In the genomic region with DNA sequence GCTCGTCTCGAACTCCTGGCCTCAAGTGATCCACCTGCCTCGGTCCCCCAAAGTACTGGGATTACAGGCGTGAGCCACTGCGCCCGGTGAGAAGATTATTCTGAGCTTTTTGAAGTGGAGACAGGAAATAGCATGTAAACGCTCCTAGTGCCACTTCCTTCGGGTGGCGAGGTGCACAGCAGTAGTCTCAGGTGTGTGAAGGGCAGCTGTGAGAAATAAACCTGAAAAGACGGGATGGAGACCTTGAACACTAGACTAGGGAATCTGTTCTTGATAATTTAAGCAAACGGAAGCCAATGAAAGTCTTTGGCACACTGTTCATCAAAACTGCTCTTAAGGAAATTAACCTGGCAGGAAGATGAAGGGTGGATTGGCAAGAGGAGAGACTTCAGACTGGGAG, we compare ENCODE assay signal across 8 cellular contexts. TPM values are rescaled to one million over a fixed set of nuclear protein-coding genes. Genes with fewer than 3 reads are reported as not detected.
A peak's percentile ranks its signal among the peaks of the same experiment; 100 is the strongest.
DNase-seq lines count a peak whose midpoint lies in the region; ATAC-seq, FAIRE-seq and TF ChIP-seq lines count a peak whose summit lies in the region.

No MANE protein-coding gene starts in this region.

- peak overlapping the region; percentile 37 for H3K4me2 ChIP-seq in SU-DHL-6 (ENCODE audit: low read depth, low read length, poor library complexity, severe bottlenecking)
- H3K4me2 ChIP-seq in endothelial cell of umbilical vein (ENCODE audit: insufficient read depth, low read length) = peak overlapping the region; percentile 40

- no TSS peak for BruUV-seq in endothelial cell of umbilical vein (replicated peaks; lab: Mats Ljungman, UMichigan)

- H3K27me3 ChIP-seq in SU-DHL-6 (ENCODE audit: low read length) = no peaks in the 10 kb centered on the region
- H3K27me3 ChIP-seq in endothelial cell of umbilical vein (ENCODE audit: control insufficient read depth in 2 of 2, insufficient read depth in 2 of 2, low read length in 2 of 2) = peaks cover 10 to 22% of the 10 kb centered on the region in 2 experiments

- intact Hi-C loops in endothelial cell of umbilical vein (cut with micrococcal nuclease) = no loop called here

- no peak overlapping the region for H3K27ac Mint-ChIP-seq in progenitor cell of endocrine pancreas

- peaks cover 10% of the 10 kb centered on the region for H3K27me3 Mint-ChIP-seq in progenitor cell of endocrine pancreas

- FAIRE-seq in endothelial cell of umbilical vein (lab: Jason Lieb, UNC) = no peak

- H3K4me1 Mint-ChIP-seq in progenitor cell of endocrine pancreas (ENCODE audit: low read depth) = peaks cover 36% of the 10 kb centered on the region

- no peak overlapping the region for H3K27ac ChIP-seq in SU-DHL-6 (ENCODE audit: low read depth, low read length)
- no peak overlapping the region for H3K27ac ChIP-seq in endothelial cell of umbilical vein (ENCODE audit: insufficient read depth, low read depth, low read length)

- DNase-seq in endothelial cell of umbilical vein (ENCODE audit: low read depth, low spot score) (no peak), progenitor cell of endocrine pancreas (ENCODE audit: low spot score, unreplicated experiment) (no peak), T1000 (lab: John Stamatoyannopoulos, UW) (no peak), NCI-H1417 (lab: John Stamatoyannopoulos, UW) (no peak), KG1 (lab: John Stamatoyannopoulos, UW) (no peak)

- no peaks in the 10 kb centered on the region for H3F3A ChIP-seq in SU-DHL-6 (ENCODE audit: insufficient read depth)

- no peaks in the 10 kb centered on the region for H3K79me2 ChIP-seq in SU-DHL-6 (ENCODE audit: insufficient read depth, low read length)
- H3K79me2 ChIP-seq in endothelial cell of umbilical vein (ENCODE audit: control insufficient read depth, insufficient read depth, low read length) = no peaks in the 10 kb centered on the region

- peaks cover 2% of the 10 kb centered on the region for H3K36me3 Mint-ChIP-seq in progenitor cell of endocrine pancreas (ENCODE audit: insufficient read depth)

- peaks cover 3% of the 10 kb centered on the region for H3K9me3 Mint-ChIP-seq in progenitor cell of endocrine pancreas (ENCODE audit: low read depth)

- H3K4me3 Mint-ChIP-seq in progenitor cell of endocrine pancreas (ENCODE audit: low read depth) = peak overlapping the region; percentile 66

- dilution Hi-C loops in endothelial cell of umbilical vein (cut with MboI; ENCODE audit: extremely low pct_ligation_motif_present, low sequenced_read_pairs) = no loop called here

- no peak for TF ChIP-seq POLR2A in endothelial cell of umbilical vein (IDR thresholded peaks at IDR 0.05; ENCODE audit: low read depth, low read length)

- peaks cover 11% of the 10 kb centered on the region for H3K4me1 ChIP-seq in endothelial cell of umbilical vein (ENCODE audit: control insufficient read depth, extremely low read depth, insufficient read depth, low read length)

- ATAC-seq in GM21723 (IDR thresholded peaks at IDR 0.05; ENCODE audit: unreplicated experiment) (peak; percentile 31), HG03457 (IDR thresholded peaks at IDR 0.05; ENCODE audit: unreplicated experiment) (no peak)

- H4K20me1 ChIP-seq in SU-DHL-6 (ENCODE audit: low read depth, low read length) = no peaks in the 10 kb centered on the region
- no peaks in the 10 kb centered on the region for H4K20me1 ChIP-seq in endothelial cell of umbilical vein (replicated peaks; ENCODE audit: control insufficient read depth, extremely low read depth, insufficient read depth, low read length)

- no peaks in the 10 kb centered on the region for H3K9me2 ChIP-seq in SU-DHL-6 (replicated peaks; ENCODE audit: insufficient read depth, low read length)

- H3K36me3 ChIP-seq in SU-DHL-6 (ENCODE audit: low read length) = no peaks in the 10 kb centered on the region
- H3K36me3 ChIP-seq in endothelial cell of umbilical vein (ENCODE audit: control insufficient read depth in 2 of 2, extremely low read depth in 1 of 2, insufficient read depth in 2 of 2, low read length in 2 of 2) = no peaks in the 10 kb centered on the region

- H3K4me3 ChIP-seq in SU-DHL-6 (ENCODE audit: insufficient read depth, low read length, poor library complexity, severe bottlenecking) = peak overlapping the region; percentile 19
- H3K4me3 ChIP-seq in endothelial cell of umbilical vein (replicated peaks in 1 of 3; ENCODE audit: insufficient read depth in 1 of 3, low read depth in 1 of 3, low read length in 3 of 3) = peak overlapping the region in 2 of 3 experiments; percentile 52 to 92

- H3K9me3 ChIP-seq in SU-DHL-6 (ENCODE audit: insufficient read depth, low read length) (peaks cover 4% of the 10 kb centered on the region; the same call in 1 of the 2 replicates), endothelial cell of umbilical vein (replicated peaks; ENCODE audit: control insufficient read depth, insufficient read depth, low read length) (no peaks in the 10 kb centered on the region)

- H3K9me1 ChIP-seq in endothelial cell of umbilical vein (replicated peaks; ENCODE audit: control insufficient read depth, extremely low read depth, insufficient read depth, low read length) = no peaks in the 10 kb centered on the region

- H2AFZ ChIP-seq in SU-DHL-6 (ENCODE audit: low read depth, low read length, severe bottlenecking) (peak overlapping the region; percentile 67), endothelial cell of umbilical vein (ENCODE audit: low read depth, low read length) (peak overlapping the region; percentile 75)

- TF ChIP-seq CTCF in SU-DHL-6 (IDR thresholded peaks at IDR 0.05; ENCODE audit: insufficient read depth, low read length, poor library complexity, severe bottlenecking) = no peak
- no peak for TF ChIP-seq CTCF in endothelial cell of umbilical vein (IDR thresholded peaks at IDR 0.05; ENCODE audit: extremely low read depth in 1 of 2, insufficient read depth in 1 of 2, low read depth in 1 of 2, low read length in 2 of 2)
- TF ChIP-seq CTCF in progenitor cell of endocrine pancreas (IDR thresholded peaks at IDR 0.05; ENCODE audit: unreplicated experiment) = no peak

- CTCF ChIA-PET in endothelial cell of umbilical vein (lab: Charles Lee) = interaction anchor here (1.0 kb wide), 1 partner anchor 32 kb away, joined by 6 read pairs; no protein-coding TSS in a partner anchor

- H3K9ac ChIP-seq in SU-DHL-6 (ENCODE audit: low read length) (no peak overlapping the region), endothelial cell of umbilical vein (replicated peaks; ENCODE audit: extremely low read depth, insufficient read depth, low read length) (no peak overlapping the region)

- POLR2A ChIA-PET in endothelial cell of umbilical vein (lab: Charles Lee) = interaction anchor here (0.5 to 1.0 kb wide), 2 partner anchors 245 to 1324 kb away, joined by 3 to 5 read pairs; no protein-coding TSS in a partner anchor

TF ChIP-seq in endothelial cell of umbilical vein, 7 proteins besides CTCF, POLR2A, EP300 and RAD21:
- TF ChIP-seq MAX (IDR thresholded peaks at IDR 0.05; ENCODE audit: insufficient read depth, insufficient read length) = no peak
- TF ChIP-seq GATA2 (IDR thresholded peaks at IDR 0.05; ENCODE audit: insufficient read depth, insufficient read length, low read depth, low read length) = no peak
- no peak for TF ChIP-seq FOS (IDR thresholded peaks at IDR 0.05; ENCODE audit: borderline replicate concordance, insufficient read depth, low read length)
- no peak for TF ChIP-seq JUN (IDR thresholded peaks at IDR 0.05; ENCODE audit: borderline replicate concordance, insufficient read depth, insufficient read length, low read depth)
- no peak for TF ChIP-seq MYC (IDR thresholded peaks at IDR 0.05; ENCODE audit: low read depth, low read length)
- no peak for TF ChIP-seq POLR2AphosphoS5 (IDR thresholded peaks at IDR 0.05; ENCODE audit: insufficient read depth, low read depth, low read length)
- TF ChIP-seq EZH2 (IDR thresholded peaks at IDR 0.05; ENCODE audit: borderline replicate concordance, low read depth, low read length, severe bottlenecking) = no peak

RNA-seq across cellular contexts. Expression of gene PLEKHH2, which starts 0.4 kb away (rescaled TPM):
- 0.58 and 1.1 TPM in 2 replicates for total RNA-seq in endothelial cell of umbilical vein
- polyA plus RNA-seq in endothelial cell of umbilical vein = 0.35 and 0.41 TPM in 2 replicates
- 0.19 and 0.32 TPM in 2 replicates for polyA plus RNA-seq in endothelial cell of umbilical vein (2011; cell fraction: cytosol; rRNA removed)
- polyA plus RNA-seq in endothelial cell of umbilical vein (2011; cell fraction: nucleus; rRNA removed) = 4.8 and 5.1 TPM in 2 replicates
- polyA plus RNA-seq in endothelial cell of umbilical vein (2012) = 0.86 and 0.97 TPM in 2 replicates
- polyA minus RNA-seq in endothelial cell of umbilical vein = 0.89 and 1.7 TPM in 2 replicates
- not detected for polyA minus RNA-seq in endothelial cell of umbilical vein (2011; cell fraction: cytosol; rRNA and poly(A)+ RNA removed)
- 0.77 and 1.9 TPM in 2 replicates for polyA minus RNA-seq in endothelial cell of umbilical vein (2011; cell fraction: nucleus; rRNA and poly(A)+ RNA removed)
- total RNA-seq in progenitor cell of endocrine pancreas = 9.0 and 10.4 TPM in 2 replicates

RNA-seq across cellular contexts. Expression of gene C1GALT1C1L, which starts 39.6 kb away (rescaled TPM):
- 0.40 and 0.74 TPM in 2 replicates for total RNA-seq in endothelial cell of umbilical vein
- polyA plus RNA-seq in endothelial cell of umbilical vein = 0.38 and 0.76 TPM in 2 replicates
- polyA plus RNA-seq in endothelial cell of umbilical vein (2011; cell fraction: cytosol; rRNA removed) = 0.93 and 1.0 TPM in 2 replicates
- 0.28 and 0.49 TPM in 2 replicates for polyA plus RNA-seq in endothelial cell of umbilical vein (2011; cell fraction: nucleus; rRNA removed)
- 0.44 TPM in 1 of 2 replicates, not detected in the other for polyA plus RNA-seq in endothelial cell of umbilical vein (2012)
- polyA minus RNA-seq in endothelial cell of umbilical vein = 1.2 TPM in 1 of 2 replicates, not detected in the other
- polyA minus RNA-seq in endothelial cell of umbilical vein (2011; cell fraction: cytosol; rRNA and poly(A)+ RNA removed) = not detected
- polyA minus RNA-seq in endothelial cell of umbilical vein (2011; cell fraction: nucleus; rRNA and poly(A)+ RNA removed) = not detected in 2 replicates
- total RNA-seq in progenitor cell of endocrine pancreas = 0.57 TPM in 1 of 2 replicates, not detected in the other

RNA-seq across cellular contexts. Expression of gene THADA, which starts 40.8 kb away (rescaled TPM):
- 23.7 and 25.3 TPM in 2 replicates for total RNA-seq in endothelial cell of umbilical vein
- polyA plus RNA-seq in endothelial cell of umbilical vein = 22.3 and 22.6 TPM in 2 replicates
- 16.7 and 17.6 TPM in 2 replicates for polyA plus RNA-seq in endothelial cell of umbilical vein (2011; cell fraction: cytosol; rRNA removed)
- 50.6 and 64.3 TPM in 2 replicates for polyA plus RNA-seq in endothelial cell of umbilical vein (2011; cell fraction: nucleus; rRNA removed)
- 15.7 and 18.7 TPM in 2 replicates for polyA plus RNA-seq in endothelial cell of umbilical vein (2012)
- 111 and 127 TPM in 2 replicates for polyA minus RNA-seq in endothelial cell of umbilical vein
- 16.0 TPM for polyA minus RNA-seq in endothelial cell of umbilical vein (2011; cell fraction: cytosol; rRNA and poly(A)+ RNA removed)
- polyA minus RNA-seq in endothelial cell of umbilical vein (2011; cell fraction: nucleus; rRNA and poly(A)+ RNA removed) = 83.8 and 129 TPM in 2 replicates
- total RNA-seq in progenitor cell of endocrine pancreas = 38.6 and 39.4 TPM in 2 replicates
